In genomic region chr11:6030658-6031057, GRCh38 we compare ENCODE assay signal across 24 cellular contexts.
"Had no signal": no experiment of that assay in that cellular context is flagged by ENCODE, and none has a peak within 500 bp of the region (broad histone marks: within the 10 kb centered on the region; RNA-seq: fewer than 3 reads in every experiment).

Gene OR56A1, minus strand, starts transcription at chr11:6030758. Its CDS starts 3,066 bp downstream, at chr11:6027692.

- H3K4me1 ChIP-seq: colonic mucosa, esophagus squamous epithelium, foreskin keratinocyte, gastrocnemius medialis, heart left ventricle, heart right ventricle had no signal

- H3K27me3 ChIP-seq: colonic mucosa, esophagus muscularis mucosa, esophagus squamous epithelium, foreskin keratinocyte, gastrocnemius medialis, gastroesophageal sphincter had no signal

- ATAC-seq: effector memory CD8-positive, alpha-beta T cell; esophagus mucosa; foreskin keratinocyte; gastrocnemius medialis; gastroesophageal sphincter; heart left ventricle; heart right ventricle had no signal

- DNase-seq: colonic mucosa; cortex of kidney; dermis blood vessel endothelial cell; dorsolateral prefrontal cortex; effector CD4-positive, alpha-beta T cell; effector CD8-positive, alpha-beta T cell; effector memory CD4-positive, alpha-beta T cell; effector memory CD8-positive, alpha-beta T cell; endodermal cell; erythroblast; esophagus squamous epithelium; foreskin fibroblast; foreskin keratinocyte; foreskin melanocyte; gastrocnemius medialis; glutamatergic neuron; head of caudate nucleus; heart left ventricle; heart right ventricle had no signal

- H3K9me3 ChIP-seq: colonic mucosa, esophagus muscularis mucosa, esophagus squamous epithelium, gastrocnemius medialis, gastroesophageal sphincter, heart left ventricle, heart right ventricle had no signal

- H3K4me3 ChIP-seq: colonic mucosa, coronary artery, dorsolateral prefrontal cortex, esophagus muscularis mucosa, esophagus squamous epithelium, gastrocnemius medialis, gastroesophageal sphincter, heart left ventricle, heart right ventricle had no signal

- H3K36me3 ChIP-seq: colonic mucosa, esophagus muscularis mucosa, esophagus squamous epithelium, gastrocnemius medialis, gastroesophageal sphincter, heart left ventricle, heart right ventricle had no signal

- H3K27ac ChIP-seq: colonic mucosa, coronary artery, dorsolateral prefrontal cortex, epithelial cell of prostate, esophagus muscularis mucosa, esophagus squamous epithelium, foreskin keratinocyte, gastrocnemius medialis, gastroesophageal sphincter, heart left ventricle, heart right ventricle had no signal
